Comparison of ENCODE assay signal across 4 cellular contexts in the genomic region with DNA sequence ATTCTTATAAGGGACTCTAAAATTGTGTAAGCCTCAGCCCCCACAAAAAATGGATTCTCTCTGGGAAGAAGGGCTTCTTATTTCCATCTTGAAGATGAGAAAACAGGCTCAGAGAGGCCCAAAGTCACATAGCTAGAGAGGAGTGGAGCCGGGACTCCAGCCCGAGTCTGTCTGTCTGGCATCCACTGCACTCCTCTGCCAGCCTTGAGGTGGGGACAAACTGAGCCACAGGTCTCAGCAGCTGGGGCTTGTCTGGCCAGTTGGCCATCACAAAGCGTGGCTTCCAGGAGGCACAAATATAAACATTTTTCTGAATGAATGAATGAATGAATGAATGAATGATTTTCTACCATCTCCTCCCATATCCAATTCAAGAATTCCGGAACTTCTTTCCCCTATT. TPM values are rescaled to one million over a fixed set of nuclear protein-coding genes. Genes with fewer than 3 reads are reported as not detected.
"Had no signal": no experiment of that assay in that cellular context is flagged by ENCODE, and none has a peak within 500 bp of the region (broad histone marks: within the 10 kb centered on the region; RNA-seq: fewer than 3 reads in every experiment).

No MANE protein-coding gene starts in this region.

- ATAC-seq: GM12878 had no signal

- DNase-seq: GDM1, GF-D8 had no signal

- H3K4me3 ChIP-seq: GM12878 had no signal

RNA-seq across cellular contexts. Expression of a gene that starts 42.9 kb away (rescaled TPM):
- total RNA-seq: G401, GM12878 had no signal
